8 cellular contexts compared by ENCODE assay signal in the genomic region with DNA sequence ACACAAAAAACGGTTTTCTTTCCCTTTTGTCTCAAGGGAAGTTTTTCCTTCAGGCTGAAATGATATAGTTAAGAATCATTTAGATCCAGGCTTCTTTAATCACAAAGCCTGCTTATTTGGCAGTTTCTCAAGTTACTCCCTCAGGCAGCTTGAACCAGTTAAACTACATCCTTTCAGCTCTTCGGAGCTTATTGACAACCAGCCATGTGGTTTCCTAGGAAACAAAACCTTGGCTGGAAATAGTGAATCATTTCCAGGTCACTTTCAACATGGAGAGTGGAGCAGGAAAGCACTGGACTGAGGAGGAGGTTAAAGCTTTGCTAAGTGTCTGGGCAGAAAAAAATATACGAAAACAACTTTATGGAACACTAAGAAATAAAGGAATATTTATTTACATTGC. TPM values are rescaled to one million over a fixed set of nuclear protein-coding genes. Genes with fewer than 3 reads are reported as not detected.
A peak's percentile ranks its signal among the peaks of the same experiment; 100 is the strongest.
DNase-seq lines count a peak whose midpoint lies in the region; ATAC-seq and TF ChIP-seq lines count a peak whose summit lies in the region.

No MANE protein-coding gene starts in this region.

- in situ Hi-C loops in IMR-90 (cut with MboI; ENCODE audit: low sequenced_read_pairs), result loop anchor here (25.0 kb wide), 1 partner anchor 427 kb away; no protein-coding TSS in a partner anchor

- H3K36me3 ChIP-seq in IMR-90 (ENCODE audit: control insufficient read depth, insufficient read depth, low read length) (peaks cover 4% of the 10 kb centered on the region; the same call in 1 of the 2 replicates), ectodermal cell (ENCODE audit: control insufficient read depth, insufficient read depth, low read length) (peaks cover 14% of the 10 kb centered on the region), lung (ENCODE audit: control insufficient read depth in 2 of 2, insufficient read depth in 2 of 2, low read length in 2 of 2) (peaks cover 0 to 4% of the 10 kb centered on the region in 2 donors), tibial nerve (peaks cover 0 to 12% (median 0%) of the 10 kb centered on the region in 3 donors)

- H2BK20ac ChIP-seq in IMR-90 (ENCODE audit: low read depth, low read length), result no peak overlapping the region

- 0 out of 2 replicates have a peak overlapping the region, but pooled peaks have one; percentile 8 for H3K56ac ChIP-seq in IMR-90 (ENCODE audit: extremely low read depth, insufficient read depth, low read length)

- H3K14ac ChIP-seq in IMR-90 (replicated peaks; ENCODE audit: low read depth, low read length), result peak overlapping the region; percentile 84; the same call in 1 of the 2 replicates

- no peak overlapping the region for H3K18ac ChIP-seq in IMR-90 (ENCODE audit: low read depth, low read length)

- H3K79me1 ChIP-seq in IMR-90 (ENCODE audit: low read depth in 1 of 2, low read length in 2 of 2), result peaks cover 11 to 27% of the 10 kb centered on the region in 2 experiments; a peak in 3 of 4 replicates

- TF ChIP-seq RAD21 in IMR-90 (IDR thresholded peaks at IDR 0.05; ENCODE audit: low read length), result no peak

- peaks cover 3% of the 10 kb centered on the region; the same call in 1 of the 2 replicates for H3K9me1 ChIP-seq in IMR-90 (ENCODE audit: insufficient read depth, low read length)

- H3K9ac ChIP-seq in IMR-90 (ENCODE audit: low read depth, low read length), result peak overlapping the region; percentile 51; the same call in 1 of the 2 replicates

- ATAC-seq in IMR-90 (ENCODE audit: low read depth), result peak; percentile 91
- ATAC-seq in lung (ENCODE audit: insufficient read depth, low FRiP score), result peak; percentile 75
- no peak for ATAC-seq in HG02610 (IDR thresholded peaks at IDR 0.05; ENCODE audit: unreplicated experiment)

- H2BK120ac ChIP-seq in IMR-90 (ENCODE audit: low read depth, low read length), result no peak overlapping the region

- H3K4ac ChIP-seq in IMR-90 (ENCODE audit: low read depth, low read length), result no peak overlapping the region; the same call in 1 of the 2 replicates

- H3K4me2 ChIP-seq in IMR-90 (ENCODE audit: low read depth, low read length), result peak overlapping the region; percentile 92

- H2AFZ ChIP-seq in IMR-90 (replicated peaks; ENCODE audit: low read length, poor library complexity), result no peak overlapping the region

- no peaks in the 10 kb centered on the region for H4K20me1 ChIP-seq in IMR-90 (ENCODE audit: insufficient read depth, low read length)

- peak; percentile 54; the same call in 1 of the 2 replicates for TF ChIP-seq POLR2A in IMR-90 (IDR thresholded peaks at IDR 0.05; ENCODE audit: low read depth, low read length)
- no peak for TF ChIP-seq POLR2A in tibial nerve (IDR thresholded peaks at IDR 0.05)

- H3K27ac ChIP-seq in IMR-90 (ENCODE audit: insufficient read depth, low read length) (peak overlapping the region; percentile 60; the same call in 1 of the 2 replicates), ectodermal cell (ENCODE audit: insufficient read depth, low read depth, low read length, poor library complexity, severe bottlenecking) (peak overlapping the region; percentile 96), lung (ENCODE audit: low read depth in 1 of 2, low read length in 1 of 2) (no peak overlapping the region), tibial nerve (peak overlapping the region in 3 of 4 donors; percentile 22 to 69 (median 44))

- peak overlapping the region; percentile 67 for H2BK5ac ChIP-seq in IMR-90 (ENCODE audit: low read depth, low read length, poor library complexity, severe bottlenecking)

- WGBS in IMR-90 (ENCODE audit: extremely low coverage in 2 of 2, insufficient read length in 1 of 2), 2 experiments, result no CpG with 5 or more reads among the region's 3 CpGs
- WGBS in ectodermal cell, 2 experiments, result 0 to 44% methylated on average over 1 to 3 of the region's 3 CpGs
- 19 to 34% methylated on average over 3 of the region's 3 CpGs for WGBS in lung, 2 donors
- 4 to 5% methylated on average over 3 of the region's 3 CpGs for WGBS in tibial nerve, 2 donors

- H3K4me3 ChIP-seq in IMR-90 (ENCODE audit: insufficient read depth, low read depth, low read length) (peak overlapping the region; percentile 6; the same call in 1 of the 2 replicates), ectodermal cell (ENCODE audit: insufficient read depth, low read depth, low read length) (no peak overlapping the region), lung (no peak overlapping the region), tibial nerve (peak overlapping the region in 3 of 4 donors; percentile 11 to 32 (median 13))

- no peak overlapping the region for H4K91ac ChIP-seq in IMR-90 (ENCODE audit: insufficient read depth, low read depth, low read length)

- H2AK9ac ChIP-seq in IMR-90 (replicated peaks; ENCODE audit: low read depth, low read length, poor library complexity), result no peak overlapping the region

- DNase-seq in D341Med (ENCODE audit: low spot score) (peak; percentile 69), IMR-90 (peak; percentile 98), RKO (ENCODE audit: low spot score) (peak; percentile 92), lung (ENCODE audit: low spot score) (peak; percentile 67), tibial nerve (ENCODE audit: low spot score in 2 of 2) (peak in 1 of 2 donors; percentile 78)
- DNase-seq in stimulated activated CD4-positive, alpha-beta T cell treated with anti-CD3 and anti-CD28 coated beads, Interleukin-4, amount 100 ng/mL, for 1 hour, result no peak

- no peak overlapping the region for H2AK5ac ChIP-seq in IMR-90 (ENCODE audit: low read depth, low read length)

- CTCF ChIA-PET in IMR-90 (lab: Yijun Ruan, JAX), result interaction anchor here (1.1 kb wide), 1 partner anchor 17 kb away, joined by 3 read pairs; no protein-coding TSS in a partner anchor

- dilution Hi-C loops in IMR-90 (cut with HindIII; ENCODE audit: low sequenced_read_pairs, unreplicated experiment), result no loop called here

- peak overlapping the region; percentile 86 to 93 for H4K8ac ChIP-seq in IMR-90 (ENCODE audit: low read depth in 2 of 2, low read length in 2 of 2)

- H3K4me1 ChIP-seq in IMR-90 (ENCODE audit: control insufficient read depth, insufficient read depth, low read length) (peaks cover 2% of the 10 kb centered on the region; the same call in 1 of the 2 replicates), ectodermal cell (ENCODE audit: control insufficient read depth, insufficient read depth, low read length) (peaks cover 9% of the 10 kb centered on the region), lung (ENCODE audit: control insufficient read depth in 2 of 2, insufficient read depth in 2 of 2, low read length in 2 of 2) (peaks cover 0 to 3% of the 10 kb centered on the region in 2 donors), tibial nerve (peaks cover 0 to 21% (median 4%) of the 10 kb centered on the region in 4 donors)

- no peak overlapping the region; the same call in 1 of the 2 replicates for H3K23ac ChIP-seq in IMR-90 (ENCODE audit: low read depth, low read length)

- H3K27me3 ChIP-seq in IMR-90 (ENCODE audit: control insufficient read depth, insufficient read depth, low read length) (no peaks in the 10 kb centered on the region), ectodermal cell (ENCODE audit: control insufficient read depth, insufficient read depth, low read length, poor library complexity, severe bottlenecking) (no peaks in the 10 kb centered on the region), lung (ENCODE audit: control insufficient read depth, insufficient read depth) (no peaks in the 10 kb centered on the region), tibial nerve (no peaks in the 10 kb centered on the region)

- POLR2A ChIA-PET in IMR-90 (lab: Charles Lee; ENCODE audit: unreplicated experiment), result interaction anchor here (0.5 to 0.6 kb wide), 2 partner anchors 23 to 1719 kb away, joined by 4 to 17 read pairs; partner anchors contain the start of gene AASDH

- intact Hi-C loops in IMR-90 (cut with micrococcal nuclease), result no loop called here

- no peak for TF ChIP-seq CTCF in IMR-90 (conservative IDR thresholded peaks at IDR 0.05; ENCODE audit: low read depth, low read length)
- no peak for TF ChIP-seq CTCF in lung (IDR thresholded peaks at IDR 0.05; ENCODE audit: control extremely low read depth, extremely low read depth)
- no peak for TF ChIP-seq CTCF in tibial nerve (IDR thresholded peaks at IDR 0.05)

- H3K9me3 ChIP-seq in IMR-90 (ENCODE audit: control insufficient read depth, insufficient read depth, low read length) (no peaks in the 10 kb centered on the region), ectodermal cell (ENCODE audit: control insufficient read depth, low read length) (no peaks in the 10 kb centered on the region), lung (ENCODE audit: control insufficient read depth in 2 of 2, insufficient read depth in 1 of 2, low read length in 1 of 2) (no peaks in the 10 kb centered on the region), tibial nerve (no peaks in the 10 kb centered on the region)

- TF ChIP-seq EP300 in tibial nerve (IDR thresholded peaks at IDR 0.05), result peak; percentile 62 to 87

- no peak overlapping the region for H2BK15ac ChIP-seq in IMR-90 (ENCODE audit: low read depth, low read length)

- BruUV-seq in IMR-90 (replicated peaks; lab: Mats Ljungman, UMichigan), result no TSS peak

- no peak overlapping the region; the same call in 1 of the 2 replicates for H4K5ac ChIP-seq in IMR-90 (ENCODE audit: low read depth, low read length)

RNA-seq across cellular contexts. Expression of gene AASDH, which starts 23.0 kb away (rescaled TPM):
- total RNA-seq in IMR-90 (2012; rRNA removed) (12.0 and 13.1 TPM in 2 replicates), lung (10 to 100 TPM in 1 of 2 donors, 1 to 10 TPM in 1; 9.0 to 23.4 TPM), tibial nerve (10 to 100 TPM in 3 of 4 donors, 1 to 10 TPM in 1; 8.4 to 15.3 (median 12.3) TPM)
- polyA plus RNA-seq in IMR-90 (2012; rRNA removed) (3.5 and 4.7 TPM in 2 replicates), lung (1 to 10 TPM; 2.4 to 5.3 TPM)
- polyA plus RNA-seq in IMR-90 (2012; cell fraction: cytosol; rRNA removed), result 0.66 and 0.74 TPM in 2 replicates
- polyA plus RNA-seq in IMR-90 (2012; cell fraction: nucleus; rRNA removed; ENCODE audit: low replicate concordance), result 1.0 and 8.4 TPM in 2 replicates
- 18.4 TPM for polyA plus RNA-seq in ectodermal cell (2013, experiment 1 of 4)
- 21.5 TPM for polyA plus RNA-seq in ectodermal cell (2013, experiment 2 of 4)
- polyA plus RNA-seq in ectodermal cell (2013, experiment 3 of 4), result 16.7 TPM
- 20.7 TPM for polyA plus RNA-seq in ectodermal cell (2013, experiment 4 of 4)

RNA-seq across cellular contexts. Expression of gene PPAT, which starts 25.2 kb away (rescaled TPM):
- 21.1 and 32.2 TPM in 2 replicates for total RNA-seq in IMR-90 (2012; rRNA removed)
- 5.9 and 7.0 TPM in 2 replicates for polyA plus RNA-seq in IMR-90 (2012; rRNA removed)
- 1.4 and 1.5 TPM in 2 replicates for polyA plus RNA-seq in IMR-90 (2012; cell fraction: cytosol; rRNA removed)
- polyA plus RNA-seq in IMR-90 (2012; cell fraction: nucleus; rRNA removed; ENCODE audit: low replicate concordance), result 1.4 and 6.4 TPM in 2 replicates
- polyA plus RNA-seq in ectodermal cell (2013, experiment 1 of 4), result 60.5 TPM
- polyA plus RNA-seq in ectodermal cell (2013, experiment 2 of 4), result 62.5 TPM
- 43.1 TPM for polyA plus RNA-seq in ectodermal cell (2013, experiment 3 of 4)
- polyA plus RNA-seq in ectodermal cell (2013, experiment 4 of 4), result 44.2 TPM
- 10 to 100 TPM in 1 of 2 donors, 1 to 10 TPM in 1; 7.4 to 10.7 TPM for total RNA-seq in lung
- polyA plus RNA-seq in lung, result 1 to 10 TPM; 2.0 to 4.7 TPM
- 1 to 10 TPM; 2.2 to 7.8 (median 3.8) TPM for total RNA-seq in tibial nerve

RNA-seq across cellular contexts. Expression of gene PAICS, which starts 25.8 kb away (rescaled TPM):
- 47.9 and 76.9 TPM in 2 replicates for total RNA-seq in IMR-90 (2012; rRNA removed)
- polyA plus RNA-seq in IMR-90 (2012; rRNA removed), result 86.6 and 109 TPM in 2 replicates
- polyA plus RNA-seq in IMR-90 (2012; cell fraction: cytosol; rRNA removed), result 26.9 and 56.3 TPM in 2 replicates
- 16.8 and 74.7 TPM in 2 replicates for polyA plus RNA-seq in IMR-90 (2012; cell fraction: nucleus; rRNA removed; ENCODE audit: low replicate concordance)
- polyA plus RNA-seq in ectodermal cell (2013, experiment 1 of 4), result 396 TPM
- polyA plus RNA-seq in ectodermal cell (2013, experiment 2 of 4), result 409 TPM
- polyA plus RNA-seq in ectodermal cell (2013, experiment 3 of 4), result 272 TPM
- polyA plus RNA-seq in ectodermal cell (2013, experiment 4 of 4), result 303 TPM
- total RNA-seq in lung, result 10 to 100 TPM; 28.0 to 47.0 TPM
- polyA plus RNA-seq in lung, result 10 to 100 TPM; 35.4 to 44.6 TPM
- 10 to 100 TPM; 17.8 to 41.7 (median 22.9) TPM for total RNA-seq in tibial nerve

RNA-seq across cellular contexts. Expression of gene SRP72, which starts 57.2 kb away (rescaled TPM):
- 123 and 197 TPM in 2 replicates for total RNA-seq in IMR-90 (2012; rRNA removed)
- polyA plus RNA-seq in IMR-90 (2012; rRNA removed), result 72.7 and 73.8 TPM in 2 replicates
- polyA plus RNA-seq in IMR-90 (2012; cell fraction: cytosol; rRNA removed), result 16.4 and 27.1 TPM in 2 replicates
- 18.5 and 94.6 TPM in 2 replicates for polyA plus RNA-seq in IMR-90 (2012; cell fraction: nucleus; rRNA removed; ENCODE audit: low replicate concordance)
- polyA plus RNA-seq in ectodermal cell (2013, experiment 1 of 4), result 129 TPM
- 131 TPM for polyA plus RNA-seq in ectodermal cell (2013, experiment 2 of 4)
- 103 TPM for polyA plus RNA-seq in ectodermal cell (2013, experiment 3 of 4)
- polyA plus RNA-seq in ectodermal cell (2013, experiment 4 of 4), result 114 TPM
- 10 to 100 TPM; 93.2 to 98.0 TPM for total RNA-seq in lung
- 10 to 100 TPM; 31.1 to 49.0 TPM for polyA plus RNA-seq in lung
- total RNA-seq in tibial nerve, result 10 to 100 TPM; 37.7 to 66.6 (median 60.0) TPM

Comparison
In these comparisons a context has a peak if more than half of its experiments do, and no peak if none do; other contexts are left out.
1. H3K27ac ChIP-seq: peak in IMR-90 (single experiment), ectodermal cell (single experiment) and tibial nerve (3 of 4); none in lung (0 of 2).
2. H3K4me3 ChIP-seq: peak in IMR-90 (single experiment) and tibial nerve (3 of 4); none in ectodermal cell (single experiment) and lung (single experiment).